Comparison of ENCODE assay signal across 9 cellular contexts in the genomic region with DNA sequence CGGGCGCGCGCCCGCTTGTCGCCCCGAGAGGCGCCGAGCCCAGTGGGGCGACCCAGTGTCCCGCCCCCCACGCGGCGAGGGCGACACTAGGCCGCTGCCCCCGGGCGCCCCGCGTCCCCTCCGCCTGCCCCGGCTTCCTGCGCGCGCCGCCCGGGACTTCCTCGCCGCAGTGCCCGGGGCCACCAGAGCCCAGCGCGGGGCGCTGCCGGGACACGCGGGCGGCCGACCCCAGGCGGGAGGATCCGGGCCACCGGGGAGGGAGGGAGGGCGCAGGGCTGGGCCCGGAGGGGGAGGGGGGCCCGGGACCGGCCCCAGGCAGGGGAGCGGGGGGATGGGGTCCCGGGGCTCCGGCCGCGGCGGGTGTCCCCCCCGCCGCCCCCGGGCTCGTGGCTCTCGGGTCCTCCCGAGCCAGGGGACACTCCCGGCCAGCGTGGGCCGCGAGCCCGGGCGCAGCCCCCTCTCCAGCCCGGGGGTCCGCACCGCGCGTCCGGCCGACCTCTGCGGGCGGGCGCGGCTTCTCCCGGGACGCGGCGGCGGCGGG. TPM values are rescaled to one million over a fixed set of nuclear protein-coding genes. Genes with fewer than 3 reads are reported as not detected.
DNase-seq lines count a peak whose midpoint lies in the region; ATAC-seq and TF ChIP-seq lines count a peak whose summit lies in the region.
"Had no signal": no experiment of that assay in that cellular context is flagged by ENCODE, and none has a peak within 500 bp of the region (broad histone marks: within the 10 kb centered on the region; RNA-seq: fewer than 3 reads in every experiment).

No MANE protein-coding gene starts in this region.

- no peak overlapping the region for H3K56ac ChIP-seq in H9 (ENCODE audit: insufficient read length, low read depth, low read length)

- H3K9me3 ChIP-seq in H9 (ENCODE audit: control insufficient read depth, low read depth, low read length), result no peaks in the 10 kb centered on the region
- H3K9me3 ChIP-seq in gastroesophageal sphincter, result no peaks in the 10 kb centered on the region
- no peaks in the 10 kb centered on the region for H3K9me3 ChIP-seq in psoas muscle

- no peak overlapping the region for H3K18ac ChIP-seq in H9 (ENCODE audit: insufficient read length, low read depth, low read length)

- H3K4me1 Mint-ChIP-seq in H9, result peaks cover 13 to 20% of the 10 kb centered on the region in 2 experiments

- H3K36me3 Mint-ChIP-seq in H9 (ENCODE audit: insufficient read depth in 1 of 3, low read depth in 3 of 3), result peaks cover 0 to 8% (median 7%) of the 10 kb centered on the region in 3 experiments; a peak in 3 of 7 replicates
- H3K36me3 Mint-ChIP-seq: activated naive CD4-positive, alpha-beta T cell treated with anti-CD3 and anti-CD28 coated beads, Interleukin-2, amount 50 U/mL, for 24 hours had no signal

- no peaks in the 10 kb centered on the region for H3K27me3 ChIP-seq in H9 (ENCODE audit: insufficient read depth, low read length)
- no peaks in the 10 kb centered on the region for H3K27me3 ChIP-seq in gastroesophageal sphincter
- no peaks in the 10 kb centered on the region for H3K27me3 ChIP-seq in psoas muscle (ENCODE audit: insufficient read depth in 3 of 3, low read length in 2 of 3)

- no peak overlapping the region for H3T11ph ChIP-seq in H9 (ENCODE audit: low read length)

- no peak overlapping the region for H3K14ac ChIP-seq in H9 (ENCODE audit: insufficient read depth, low read length)

- H4K20me1 ChIP-seq in H9 (ENCODE audit: control insufficient read depth, insufficient read depth, insufficient read length), result no peaks in the 10 kb centered on the region

- WGBS in H9 (ENCODE audit: extremely low coverage, insufficient read length, low lambda C conversion rate), result no CpG with 5 or more reads among the region's 80 CpGs
- no CpG with 5 or more reads among the region's 80 CpGs for WGBS in gastroesophageal sphincter (ENCODE audit: low coverage in 1 of 2), 2 donors
- whole genome bisulfite sequencing in psoas muscle, 3 donors, result 0 to 2% (median 0%) methylated on average over 11 to 79 of the region's 80 CpGs

- intact Hi-C loops in psoas muscle (cut with DNase I), result loop anchor here in 1 of 2 donors (2.0 to 10.0 kb wide), 2 partner anchors 52 to 238 kb away; no protein-coding TSS in a partner anchor

- H2BK120ac ChIP-seq in H9 (ENCODE audit: low read depth, low read length, poor library complexity, severe bottlenecking), result no peak overlapping the region

- H3K27me3 Mint-ChIP-seq in H9 (ENCODE audit: low read depth), result peaks cover 16% of the 10 kb centered on the region
- H3K27me3 Mint-ChIP-seq: activated naive CD4-positive, alpha-beta T cell treated with anti-CD3 and anti-CD28 coated beads, Interleukin-2, amount 50 U/mL, for 24 hours had no signal

- no peak overlapping the region for H3K4ac ChIP-seq in H9 (ENCODE audit: low read depth, low read length)

- ATAC-seq in gastroesophageal sphincter (peak; percentile 75), psoas muscle (peak; percentile 59 to 68 (median 66))

- no peak overlapping the region for H2BK12ac ChIP-seq in H9 (ENCODE audit: insufficient read length, low read depth, low read length)

- H3K9ac ChIP-seq in H9 (ENCODE audit: extremely low read depth, insufficient read length, low read length), result no peak overlapping the region

- no peak overlapping the region for H3K4me3 Mint-ChIP-seq in H9
- H3K4me3 Mint-ChIP-seq: activated naive CD4-positive, alpha-beta T cell treated with anti-CD3 and anti-CD28 coated beads, Interleukin-2, amount 50 U/mL, for 24 hours had no signal

- H3K4me1 ChIP-seq in H9 (ENCODE audit: insufficient read depth, low read length), result no peaks in the 10 kb centered on the region; the same call in 1 of the 2 replicates
- H3K4me1 ChIP-seq in gastroesophageal sphincter, result peaks cover 0 to 62% (median 19%) of the 10 kb centered on the region in 3 donors
- H3K4me1 ChIP-seq in psoas muscle, result peaks cover 45% of the 10 kb centered on the region

- no peak overlapping the region for H3K27ac ChIP-seq in H9 (ENCODE audit: insufficient read length, low read depth, low read length)
- peak overlapping the region; percentile 88 to 98 (median 94) for H3K27ac ChIP-seq in gastroesophageal sphincter
- peak overlapping the region; percentile 91 for H3K27ac ChIP-seq in psoas muscle

- H4K91ac ChIP-seq in H9 (ENCODE audit: insufficient read length, low read depth, low read length), result no peak overlapping the region

- no peak overlapping the region for H2BK15ac ChIP-seq in H9 (ENCODE audit: low read depth, low read length)

- TF ChIP-seq CTCF in H9 (conservative IDR thresholded peaks at IDR 0.05) (peak; percentile 31; the same call in 2 of the 3 replicates), gastroesophageal sphincter (IDR thresholded peaks at IDR 0.05) (peak in 3 of 4 experiments; percentile 65 to 72 (median 72)), psoas muscle (IDR thresholded peaks at IDR 0.05) (peak; percentile 38)

- no peak overlapping the region for H3K27ac Mint-ChIP-seq in H9
- H3K27ac Mint-ChIP-seq: activated naive CD4-positive, alpha-beta T cell treated with anti-CD3 and anti-CD28 coated beads, Interleukin-2, amount 50 U/mL, for 24 hours had no signal

- H3K79me1 ChIP-seq in H9 (ENCODE audit: insufficient read depth, low read depth, low read length, poor library complexity, severe bottlenecking), result no peaks in the 10 kb centered on the region

- no peak overlapping the region for H2AK5ac ChIP-seq in H9 (ENCODE audit: insufficient read length, low read length)

- no peak overlapping the region for H4K8ac ChIP-seq in H9 (replicated peaks; ENCODE audit: insufficient read length, low read depth, low read length)

- no peak overlapping the region for H3K23ac ChIP-seq in H9 (ENCODE audit: insufficient read length, low read depth, low read length)

- TF ChIP-seq POLR2A in gastroesophageal sphincter (IDR thresholded peaks at IDR 0.05), result no peak

- H3K4me3 ChIP-seq in gastroesophageal sphincter (peak overlapping the region; percentile 68 to 97), psoas muscle (peak overlapping the region; percentile 75)

- H3K36me3 ChIP-seq in gastroesophageal sphincter (no peaks in the 10 kb centered on the region), psoas muscle (ENCODE audit: insufficient read depth in 1 of 2, low read depth in 1 of 2) (no peaks in the 10 kb centered on the region)

- H3K79me2 ChIP-seq in H9 (ENCODE audit: insufficient read depth, low read length), result no peaks in the 10 kb centered on the region

- H3K4me2 ChIP-seq in H9 (ENCODE audit: insufficient read depth, insufficient read length, low read length), result no peak overlapping the region

- H3K23me2 ChIP-seq in H9 (ENCODE audit: insufficient read length, low read depth, low read length, poor library complexity, severe bottlenecking), result peaks cover 7% of the 10 kb centered on the region

- DNase-seq in GM03348 (ENCODE audit: low spot score) (peak; percentile 92), H9 (no peak), NOMO-1 (lab: John Stamatoyannopoulos, UW; ENCODE audit: unreplicated experiment in 2 of 2) (peak; percentile 43 to 70), psoas muscle (peak; percentile 81 to 89), foreskin melanocyte (no peak), NCI-H128 (lab: John Stamatoyannopoulos, UW; ENCODE audit: unreplicated experiment) (no peak)
- DNase-seq in activated T-helper 1 cell treated with anti-CD3 and anti-CD28 coated beads, Interleukin-2, amount 50 U/mL, for 16 hours (ENCODE audit: low read depth in 1 of 2, low spot score in 1 of 2), result peak; percentile 22 to 51

- peaks cover 8 to 9% of the 10 kb centered on the region in 2 experiments for H3K9me3 Mint-ChIP-seq in H9
- H3K9me3 Mint-ChIP-seq: activated naive CD4-positive, alpha-beta T cell treated with anti-CD3 and anti-CD28 coated beads, Interleukin-2, amount 50 U/mL, for 24 hours had no signal

- H2BK5ac ChIP-seq in H9 (ENCODE audit: insufficient read length, low read length), result no peak overlapping the region

- no peak for TF ChIP-seq EP300 in gastroesophageal sphincter (IDR thresholded peaks at IDR 0.05)

- no peak overlapping the region for H2AFZ ChIP-seq in H9 (ENCODE audit: low read length)

- no peak overlapping the region for H4K5ac ChIP-seq in H9 (ENCODE audit: insufficient read length, low read depth, low read length)

- no peak overlapping the region for H2BK20ac ChIP-seq in H9 (ENCODE audit: low read depth, low read length, poor library complexity, severe bottlenecking)

RNA-seq across cellular contexts. Expression of a gene that starts 0.4 kb away (rescaled TPM):
- 9.5 and 10.0 TPM in 2 replicates for total RNA-seq in H9 (2021)
- 10 to 100 TPM; 11.3 to 17.1 (median 14.8) TPM for total RNA-seq in gastroesophageal sphincter
- total RNA-seq in psoas muscle, result 10 to 100 TPM; 14.5 to 25.0 (median 21.9) TPM
- polyA plus RNA-seq in psoas muscle, result 10 to 100 TPM; 18.6 to 35.2 (median 23.4) TPM

Comparison
In these comparisons a context has a peak if more than half of its experiments do, and no peak if none do; other contexts are left out.
1. DNase-seq: peak in GM03348 (single experiment), NOMO-1 (2 of 2), activated T-helper 1 cell treated with anti-CD3 and anti-CD28 coated beads, Interleukin-2, amount 50 U/mL, for 16 hours (2 of 2) and psoas muscle (2 of 2); none in H9 (single experiment), foreskin melanocyte (single experiment) and NCI-H128 (single experiment).
2. Peak in every context shown above with its lines, with median percentiles within 50 percentile points of each other: CTCF ChIP-seq.